19 cellular contexts compared by ENCODE assay signal in the genomic region with DNA sequence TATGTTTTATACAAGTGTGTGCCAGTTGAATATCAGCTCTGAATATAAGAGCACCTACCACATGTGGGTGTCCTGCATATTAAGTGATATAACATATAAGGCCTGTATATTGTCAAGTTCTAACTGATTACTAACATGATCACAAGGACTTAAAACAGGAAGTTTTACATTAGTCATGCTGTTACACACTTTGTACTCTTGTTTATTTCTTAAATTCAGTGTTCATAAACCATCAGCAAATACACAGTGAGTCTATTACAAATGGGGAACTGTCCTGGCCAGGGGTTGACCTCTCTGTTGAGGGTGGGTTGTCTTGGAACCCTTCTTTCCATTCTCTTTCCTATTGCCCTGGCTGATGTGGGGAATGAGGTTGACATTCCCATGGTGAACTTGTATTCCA. TPM values are rescaled to one million over a fixed set of nuclear protein-coding genes. Genes with fewer than 3 reads are reported as not detected.
DNase-seq lines count a peak whose midpoint lies in the region; ATAC-seq, FAIRE-seq and TF ChIP-seq lines count a peak whose summit lies in the region.
"Had no signal": no experiment of that assay in that cellular context is flagged by ENCODE, and none has a peak within 500 bp of the region (broad histone marks: within the 10 kb centered on the region; RNA-seq: fewer than 3 reads in every experiment).

No MANE protein-coding gene starts in this region.

- peaks cover 66% of the 10 kb centered on the region for H3K36me3 Mint-ChIP-seq in activated CD4-positive, alpha-beta T cell treated with anti-CD3 and anti-CD28 coated beads, Interleukin-2, amount 10 ng/mL, durations not matched to agents 24 days and 14 days (ENCODE audit: low read depth)
- H3K36me3 Mint-ChIP-seq in activated T-helper 2 cell treated with anti-CD3 and anti-CD28 coated beads, Interferon-gamma antibody, Interleukin-2, Interleukin-4, amounts not matched to agents 10 μg/mL and 5 μg/mL and 100 μg/mL, durations not matched to agents 14 hours and 24 hours and 36 hours (ENCODE audit: low read depth), result peaks cover 74% of the 10 kb centered on the region

- TF ChIP-seq CTCF in foreskin keratinocyte (conservative IDR thresholded peaks at IDR 0.05), result no peak

- intact Hi-C loops in activated CD4-positive, alpha-beta T cell treated with anti-CD3 and anti-CD28 coated beads, Interleukin-2, amount 10 ng/mL, durations not matched to agents 24 days and 14 days (cut with micrococcal nuclease), result no loop called here
- intact Hi-C loops in activated T-helper 2 cell treated with anti-CD3 and anti-CD28 coated beads, Interferon-gamma antibody, Interleukin-2, Interleukin-4, amounts not matched to agents 10 μg/mL and 5 μg/mL and 100 μg/mL, durations not matched to agents 14 hours and 24 hours and 36 hours (cut with micrococcal nuclease), result no loop called here

- no peak overlapping the region for H3K4me3 Mint-ChIP-seq in activated CD4-positive, alpha-beta T cell treated with anti-CD3 and anti-CD28 coated beads, Interleukin-2, amount 10 ng/mL, durations not matched to agents 24 days and 14 days
- H3K4me3 Mint-ChIP-seq in activated T-helper 2 cell treated with anti-CD3 and anti-CD28 coated beads, Interferon-gamma antibody, Interleukin-2, Interleukin-4, amounts not matched to agents 10 μg/mL and 5 μg/mL and 100 μg/mL, durations not matched to agents 14 hours and 24 hours and 36 hours (ENCODE audit: low read depth), result no peak overlapping the region

- peaks cover 6% of the 10 kb centered on the region for H3K4me1 ChIP-seq in foreskin keratinocyte
- H3K4me1 ChIP-seq: BLaER1, vagina had no signal

- H3K27me3 Mint-ChIP-seq in activated CD4-positive, alpha-beta T cell treated with anti-CD3 and anti-CD28 coated beads, Interleukin-2, amount 10 ng/mL, durations not matched to agents 24 days and 14 days, result no peaks in the 10 kb centered on the region
- H3K27me3 Mint-ChIP-seq in activated T-helper 2 cell treated with anti-CD3 and anti-CD28 coated beads, Interferon-gamma antibody, Interleukin-2, Interleukin-4, amounts not matched to agents 10 μg/mL and 5 μg/mL and 100 μg/mL, durations not matched to agents 14 hours and 24 hours and 36 hours (ENCODE audit: low read depth), result no peaks in the 10 kb centered on the region

- peak; percentile 37 for DNase-seq in activated CD4-positive, alpha-beta T cell treated with anti-CD3 and anti-CD28 coated beads, Interleukin-2, amount 10 ng/mL, durations not matched to agents 24 days and 14 days
- DNase-seq in activated CD4-positive, alpha-beta T cell treated with anti-CD3 and anti-CD28 coated beads, Interleukin-2, amount 50 U/mL, for 48 hours, result no peak
- DNase-seq in H54 (ENCODE audit: insufficient read length, low spot score), result no peak
- DNase-seq in activated T-helper 2 cell treated with anti-CD3 and anti-CD28 coated beads, Interferon-gamma antibody, Interleukin-2, Interleukin-4, amounts not matched to agents 10 μg/mL and 5 μg/mL and 100 μg/mL, durations not matched to agents 14 hours and 24 hours and 36 hours (ENCODE audit: low spot score), result no peak
- DNase-seq in foreskin keratinocyte, result peak; percentile 6 to 24
- no peak for DNase-seq in NCI-H1694 treated with DMSO at 0.1 percent for 48 hours (lab: John Stamatoyannopoulos, UW)
- no peak for DNase-seq in cortex of kidney (lab: John Stamatoyannopoulos, UW)
- DNase-seq: activated CD4-positive, alpha-beta T cell treated with anti-CD3 and anti-CD28 coated beads for 4 hours; brain microvascular endothelial cell; DMS153; dorsolateral prefrontal cortex; H7; NCI-H187 treated with DMSO at 0.1 percent for 48 hours; spleen; stimulated activated CD4-positive, alpha-beta T cell treated with anti-CD3 and anti-CD28 coated beads, Interleukin-4, amount 100 ng/mL, for 4 hours had no signal

- ATAC-seq in foreskin keratinocyte, result peak; percentile 53
- ATAC-seq in HG02610 (IDR thresholded peaks at IDR 0.05; ENCODE audit: unreplicated experiment), result no peak

- H3K9me3 Mint-ChIP-seq in activated CD4-positive, alpha-beta T cell treated with anti-CD3 and anti-CD28 coated beads, Interleukin-2, amount 10 ng/mL, durations not matched to agents 24 days and 14 days, result no peaks in the 10 kb centered on the region
- no peaks in the 10 kb centered on the region for H3K9me3 Mint-ChIP-seq in activated T-helper 2 cell treated with anti-CD3 and anti-CD28 coated beads, Interferon-gamma antibody, Interleukin-2, Interleukin-4, amounts not matched to agents 10 μg/mL and 5 μg/mL and 100 μg/mL, durations not matched to agents 14 hours and 24 hours and 36 hours

- peak; percentile 82 for FAIRE-seq in H54 (lab: Jason Lieb, UNC)
- FAIRE-seq: TTC549 had no signal

- peaks cover 16% of the 10 kb centered on the region for H3K4me1 Mint-ChIP-seq in activated CD4-positive, alpha-beta T cell treated with anti-CD3 and anti-CD28 coated beads, Interleukin-2, amount 10 ng/mL, durations not matched to agents 24 days and 14 days
- peaks cover 22% of the 10 kb centered on the region for H3K4me1 Mint-ChIP-seq in activated T-helper 2 cell treated with anti-CD3 and anti-CD28 coated beads, Interferon-gamma antibody, Interleukin-2, Interleukin-4, amounts not matched to agents 10 μg/mL and 5 μg/mL and 100 μg/mL, durations not matched to agents 14 hours and 24 hours and 36 hours (ENCODE audit: low read depth)

- H3K27ac Mint-ChIP-seq in activated CD4-positive, alpha-beta T cell treated with anti-CD3 and anti-CD28 coated beads, Interleukin-2, amount 10 ng/mL, durations not matched to agents 24 days and 14 days, result no peak overlapping the region
- H3K27ac Mint-ChIP-seq in activated T-helper 2 cell treated with anti-CD3 and anti-CD28 coated beads, Interferon-gamma antibody, Interleukin-2, Interleukin-4, amounts not matched to agents 10 μg/mL and 5 μg/mL and 100 μg/mL, durations not matched to agents 14 hours and 24 hours and 36 hours, result peak overlapping the region; percentile 29

- TF ChIP-seq POLR2A in H54 (IDR thresholded peaks at IDR 0.05; ENCODE audit: low read depth, low read length), result no peak

- peak overlapping the region; percentile 30 for H3K27ac ChIP-seq in foreskin keratinocyte
- H3K27ac ChIP-seq: BLaER1, brain microvascular endothelial cell, dorsolateral prefrontal cortex, vagina had no signal

- no peaks in the 10 kb centered on the region for H3K27me3 ChIP-seq in foreskin keratinocyte
- H3K27me3 ChIP-seq: BLaER1, brain microvascular endothelial cell, dorsolateral prefrontal cortex, spleen, vagina had no signal

RNA-seq across cellular contexts. Expression of a gene that starts 19.1 kb away (rescaled TPM):
- 20.2 and 21.4 TPM in 2 replicates for total RNA-seq in activated CD4-positive, alpha-beta T cell treated with anti-CD3 and anti-CD28 coated beads, Interleukin-2, amount 10 ng/mL, durations not matched to agents 24 days and 14 days
- 17.1 and 18.2 TPM in 2 replicates for total RNA-seq in activated T-helper 2 cell treated with anti-CD3 and anti-CD28 coated beads, Interferon-gamma antibody, Interleukin-2, Interleukin-4, amounts not matched to agents 10 μg/mL and 5 μg/mL and 100 μg/mL, durations not matched to agents 14 hours and 24 hours and 36 hours
- total RNA-seq in foreskin keratinocyte, result 2.5 and 3.5 TPM in 2 replicates
- 0.26 and 0.28 TPM in 2 replicates for polyA plus RNA-seq in foreskin keratinocyte

Comparison
In these comparisons a context has a peak if more than half of its experiments do, and no peak if none do; other contexts are left out.
1. DNase-seq: peak in activated CD4-positive, alpha-beta T cell treated with anti-CD3 and anti-CD28 coated beads, Interleukin-2, amount 10 ng/mL, durations not matched to agents 24 days and 14 days (single experiment) and foreskin keratinocyte (2 of 2); none in activated CD4-positive, alpha-beta T cell treated with anti-CD3 and anti-CD28 coated beads, Interleukin-2, amount 50 U/mL, for 48 hours (0 of 2), H54 (single experiment), activated T-helper 2 cell treated with anti-CD3 and anti-CD28 coated beads, Interferon-gamma antibody, Interleukin-2, Interleukin-4, amounts not matched to agents 10 μg/mL and 5 μg/mL and 100 μg/mL, durations not matched to agents 14 hours and 24 hours and 36 hours (single experiment), NCI-H1694 treated with DMSO at 0.1 percent for 48 hours (single experiment) and cortex of kidney (single experiment).